ENCODE assay signal across 12 cellular contexts in genomic region chr20:41150664-41151063, GRCh38. TPM values are rescaled to one million over a fixed set of nuclear protein-coding genes. Genes with fewer than 3 reads are reported as not detected.
DNase-seq lines count a peak whose midpoint lies in the region; ATAC-seq and TF ChIP-seq lines count a peak whose summit lies in the region.
"Had no signal": no experiment of that assay in that cellular context is flagged by ENCODE, and none has a peak within 500 bp of the region (broad histone marks: within the 10 kb centered on the region; RNA-seq: fewer than 3 reads in every experiment).

No MANE protein-coding gene starts in this region.

- peak overlapping the region; percentile 53 for H3K4me3 ChIP-seq in CD4-positive, CD25-positive, alpha-beta regulatory T cell (ENCODE audit: low read depth, low read length)
- no peak overlapping the region for H3K4me3 ChIP-seq in mucosa of descending colon

- H3K4me1 Mint-ChIP-seq in CD4-positive, CD25-positive, alpha-beta regulatory T cell: peaks cover 31 to 100% (median 81%) of the 10 kb centered on the region in 4 donors

- H3K4me3 Mint-ChIP-seq in CD4-positive, CD25-positive, alpha-beta regulatory T cell: peak overlapping the region; percentile 63 to 85 (median 82)

- peak in 1 of 3 donors; percentile 44 for DNase-seq in CD4-positive, CD25-positive, alpha-beta regulatory T cell
- DNase-seq in Kasumi-1 (lab: John Stamatoyannopoulos, UW) (peak; percentile 78 to 85), caudate nucleus (lab: John Stamatoyannopoulos, UW) (no peak), mucosa of descending colon (no peak), dedifferentiated amniotic fluid mesenchymal stem cell (ENCODE audit: extremely low spot score) (no peak), COLO668 (lab: John Stamatoyannopoulos, UW; ENCODE audit: unreplicated experiment) (no peak), cortex of kidney (lab: John Stamatoyannopoulos, UW) (no peak), medulla oblongata (ENCODE audit: extremely low spot score) (no peak)
- DNase-seq: cerebellar nuclear complex; NCI-H526; stimulated activated CD4-positive, alpha-beta T cell treated with anti-CD3 and anti-CD28 coated beads, Interleukin-4, amount 100 ng/mL, for 24 hours had no signal

- H3K9me3 ChIP-seq in CD4-positive, CD25-positive, alpha-beta regulatory T cell (ENCODE audit: control insufficient read depth in 2 of 2, low read length in 2 of 2): no peaks in the 10 kb centered on the region
- H3K9me3 ChIP-seq in mucosa of descending colon: no peaks in the 10 kb centered on the region

- intact Hi-C loops in mucosa of descending colon (cut with DNase I, micrococcal nuclease): no loop called here

- no peaks in the 10 kb centered on the region for H3K27me3 ChIP-seq in CD4-positive, CD25-positive, alpha-beta regulatory T cell (ENCODE audit: control insufficient read depth, insufficient read depth, low read length)

- peak overlapping the region; percentile 73 for H3K27ac ChIP-seq in CD4-positive, CD25-positive, alpha-beta regulatory T cell (ENCODE audit: insufficient read depth, low read length, poor library complexity, severe bottlenecking)
- H3K27ac ChIP-seq in caudate nucleus (ENCODE audit: low read depth, low read length): peak overlapping the region; percentile 3
- H3K27ac ChIP-seq: VCaP had no signal

- no peaks in the 10 kb centered on the region for H3K36me3 ChIP-seq in CD4-positive, CD25-positive, alpha-beta regulatory T cell (ENCODE audit: control insufficient read depth, insufficient read depth, low read length)
- H3K36me3 ChIP-seq in mucosa of descending colon (ENCODE audit: low read depth): no peaks in the 10 kb centered on the region

- no peak for TF ChIP-seq CTCF in mucosa of descending colon (IDR thresholded peaks at IDR 0.05)

- no peaks in the 10 kb centered on the region for H3K27me3 Mint-ChIP-seq in CD4-positive, CD25-positive, alpha-beta regulatory T cell

- peaks cover 100% of the 10 kb centered on the region for H3K4me1 ChIP-seq in CD4-positive, CD25-positive, alpha-beta regulatory T cell (ENCODE audit: control insufficient read depth, insufficient read depth, low read length, poor library complexity, severe bottlenecking)
- H3K4me1 ChIP-seq in mucosa of descending colon (ENCODE audit: low read depth): peaks cover 23% of the 10 kb centered on the region

- no peaks in the 10 kb centered on the region for H3K9me3 Mint-ChIP-seq in CD4-positive, CD25-positive, alpha-beta regulatory T cell

- H3K27ac Mint-ChIP-seq in CD4-positive, CD25-positive, alpha-beta regulatory T cell: peak overlapping the region; percentile 85 to 96 (median 94)

- peak; percentile 39 to 46 for ATAC-seq in CD4-positive, CD25-positive, alpha-beta regulatory T cell (ENCODE audit: low read depth in 2 of 2)
- peak; percentile 4 for ATAC-seq in mucosa of descending colon

- peaks cover 29% of the 10 kb centered on the region for H3K36me3 Mint-ChIP-seq in CD4-positive, CD25-positive, alpha-beta regulatory T cell

RNA-seq across cellular contexts. Expression of gene PLCG1, which starts 13.3 kb away (rescaled TPM):
- 540 TPM for total RNA-seq in CD4-positive, CD25-positive, alpha-beta regulatory T cell
- 10 to 100 TPM; 30.4 to 36.1 (median 33.0) TPM for polyA plus RNA-seq in CD4-positive, CD25-positive, alpha-beta regulatory T cell
- 10 to 100 TPM; 65.2 to 98.4 (median 85.4) TPM for total RNA-seq in mucosa of descending colon

Comparison
In these comparisons a context has a peak if more than half of its experiments do, and no peak if none do; other contexts are left out.
1. DNase-seq: peak in Kasumi-1 (2 of 2); none in caudate nucleus (0 of 61), mucosa of descending colon (0 of 3), dedifferentiated amniotic fluid mesenchymal stem cell (single experiment), COLO668 (single experiment), cortex of kidney (single experiment) and medulla oblongata (single experiment).